In genomic region chr6:36758516-36759176, GRCh38 we compare ENCODE assay signal across 9 cellular contexts.
DNase-seq lines count a peak whose midpoint lies in the region; ATAC-seq and FAIRE-seq lines count a peak whose summit lies in the region.
"Had no signal": no experiment of that assay in that cellular context is flagged by ENCODE, and none has a peak within 500 bp of the region (broad histone marks: within the 10 kb centered on the region; RNA-seq: fewer than 3 reads in every experiment).

No MANE protein-coding gene starts in this region.

- H3K9me3 ChIP-seq in small intestine (ENCODE audit: control insufficient read depth, low read depth) = no peaks in the 10 kb centered on the region
- H3K9me3 ChIP-seq: MG63 had no signal

- no peaks in the 10 kb centered on the region for H3K36me3 ChIP-seq in small intestine (ENCODE audit: control insufficient read depth in 2 of 2, insufficient read depth in 2 of 2, low read length in 2 of 2)
- H3K36me3 ChIP-seq: MG63 had no signal

- no peak for FAIRE-seq in small intestine (lab: Jason Lieb, UNC)

- DNase-seq in NCI-H82 (lab: John Stamatoyannopoulos, UW) (peak; percentile 55), NCI-H82 treated with DMSO at 0.1 percent for 48 hours (lab: John Stamatoyannopoulos, UW; ENCODE audit: unreplicated experiment) (no peak), NAMALWA (ENCODE audit: low spot score) (peak; percentile 24), small intestine (peak; percentile 45), left lobe of liver (ENCODE audit: low spot score) (no peak), NCI-H526 treated with DMSO at 0.1 percent for 48 hours (lab: John Stamatoyannopoulos, UW) (no peak)
- no peak for DNase-seq in activated CD4-positive, alpha-beta T cell treated with anti-CD3 and anti-CD28 coated beads for 1 hour

- 41 to 65% (median 49%) methylated on average over 15 of the region's 15 CpGs for WGBS in small intestine, 3 donors

- no peak overlapping the region for H3K4me3 ChIP-seq in small intestine (ENCODE audit: low read depth in 1 of 2, low read length in 2 of 2)
- H3K4me3 ChIP-seq: MG63 had no signal

- peaks cover 4 to 6% of the 10 kb centered on the region in 2 donors for H3K4me1 ChIP-seq in small intestine (ENCODE audit: control insufficient read depth in 2 of 2, insufficient read depth in 1 of 2, low read depth in 1 of 2, low read length in 1 of 2)

- no peaks in the 10 kb centered on the region for H3K27me3 ChIP-seq in small intestine (ENCODE audit: control insufficient read depth in 2 of 2, insufficient read depth in 2 of 2, low read length in 2 of 2)
- H3K27me3 ChIP-seq: MG63 had no signal

- H3K27ac ChIP-seq in cingulate gyrus (ENCODE audit: low read depth, low read length) (peak overlapping the region; percentile 12), small intestine (ENCODE audit: low read depth in 1 of 2, low read length in 1 of 2) (no peak overlapping the region)

- ATAC-seq in left lobe of liver = no peak

Comparison
In these comparisons a context has a peak if more than half of its experiments do, and no peak if none do; other contexts are left out.
1. DNase-seq: peak in NCI-H82 (single experiment), NAMALWA (single experiment) and small intestine (single experiment); none in NCI-H82 treated with DMSO at 0.1 percent for 48 hours (single experiment), left lobe of liver (single experiment), activated CD4-positive, alpha-beta T cell treated with anti-CD3 and anti-CD28 coated beads for 1 hour (single experiment) and NCI-H526 treated with DMSO at 0.1 percent for 48 hours (single experiment).